12 cellular contexts compared by ENCODE assay signal in genomic region chr17:74971069-74971841, GRCh38. TPM values are rescaled to one million over a fixed set of nuclear protein-coding genes. Genes with fewer than 3 reads are reported as not detected.
A peak's percentile ranks its signal among the peaks of the same experiment; 100 is the strongest.
DNase-seq lines count a peak whose midpoint lies in the region; ATAC-seq, FAIRE-seq and TF ChIP-seq lines count a peak whose summit lies in the region.
"Had no signal": no experiment of that assay in that cellular context is flagged by ENCODE, and none has a peak within 500 bp of the region (broad histone marks: within the 10 kb centered on the region; RNA-seq: fewer than 3 reads in every experiment).

No MANE protein-coding gene starts in this region.

- no TSS peak for BruUV-seq in HepG2 (replicated peaks; lab: Mats Ljungman, UMichigan)

- in situ Hi-C loops in HepG2 (cut with HindIII; ENCODE audit: extremely low pct_ligation_motif_present, low pct_unique_long_range_greater_than_20kb), result no loop called here

- H3K9me3 ChIP-seq in HEK293 (ENCODE audit: control insufficient read depth, insufficient read depth, low read depth, low read length) (no peaks in the 10 kb centered on the region), HepG2 (ENCODE audit: low read length) (no peaks in the 10 kb centered on the region)

- no peak for DNase-seq in activated T-helper 2 cell treated with anti-CD3 and anti-CD28 coated beads, Interferon-gamma antibody, Interleukin-2, Interleukin-4, amounts not matched to agents 10 μg/mL and 5 μg/mL and 100 μg/mL, durations not matched to agents 14 hours and 24 hours and 36 hours (ENCODE audit: low spot score)
- DNase-seq in HepG2 (ENCODE audit: low spot score) (no peak), NCI-H446 treated with DMSO at 0.1 percent for 48 hours (lab: John Stamatoyannopoulos, UW) (no peak), midbrain (lab: John Stamatoyannopoulos, UW) (no peak)
- DNase-seq: amniotic stem cell, MV-4-11 had no signal

- CTCF ChIA-PET in HEK293 (lab: Yijun Ruan, JAX), result interaction anchor here (0.6 to 4.2 kb wide), 5 partner anchors 10 to 530 kb away, joined by 3 to 42 read pairs (median 4); no protein-coding TSS in a partner anchor
- CTCF ChIA-PET in HepG2 (lab: Yijun Ruan, JAX; ENCODE audit: low intra/inter-chr PET ratio, low total read pairs), result no interaction called here

- 10% methylated on average over 8 of the region's 8 CpGs for WGBS in HepG2 (ENCODE audit: low lambda C conversion rate)

- no peaks in the 10 kb centered on the region for H3K79me2 ChIP-seq in HepG2 (ENCODE audit: insufficient read depth, low read length)

- no peaks in the 10 kb centered on the region for H3K9me3 Mint-ChIP-seq in activated T-helper 2 cell treated with anti-CD3 and anti-CD28 coated beads, Interferon-gamma antibody, Interleukin-2, Interleukin-4, amounts not matched to agents 10 μg/mL and 5 μg/mL and 100 μg/mL, durations not matched to agents 14 hours and 24 hours and 36 hours
- H3K9me3 Mint-ChIP-seq in stimulated activated memory B cell treated with anti-CD40 and anti-IgM and Interleukin-4, amounts not matched to agents 10 μg/mL and 1 μg/mL and 100 μg/mL, for 72 hours, result no peaks in the 10 kb centered on the region

- H4K20me1 ChIP-seq in HepG2 (ENCODE audit: insufficient read depth, low read length), result no peaks in the 10 kb centered on the region

- H3K4me3 Mint-ChIP-seq in activated T-helper 2 cell treated with anti-CD3 and anti-CD28 coated beads, Interferon-gamma antibody, Interleukin-2, Interleukin-4, amounts not matched to agents 10 μg/mL and 5 μg/mL and 100 μg/mL, durations not matched to agents 14 hours and 24 hours and 36 hours (ENCODE audit: low read depth), result peak overlapping the region; percentile 56
- H3K4me3 Mint-ChIP-seq in stimulated activated memory B cell treated with anti-CD40 and anti-IgM and Interleukin-4, amounts not matched to agents 10 μg/mL and 1 μg/mL and 100 μg/mL, for 72 hours, result peak overlapping the region; percentile 56

- H3K4me2 ChIP-seq in HepG2 (ENCODE audit: low read depth, low read length), result peak overlapping the region; percentile 87

- POLR2A ChIA-PET in HEK293 (lab: Yijun Ruan, JAX), result interaction anchor here (0.6 to 5.4 kb wide), 14 partner anchors 10 to 291 kb away, joined by 3 to 50 read pairs (median 6); partner anchors contain the start of genes CDR2L, FDXR, GGA3 and MRPL58
- POLR2A ChIA-PET in HepG2 (lab: Yijun Ruan, JAX), result interaction anchor here (0.7 to 4.7 kb wide), 15 partner anchors 10 to 541 kb away, joined by 3 to 65 read pairs (median 8); partner anchors contain the start of genes ATP5PD, CDR2L, FDXR and KCTD2

- peak overlapping the region; percentile 74 for H3K4me3 ChIP-seq in HEK293 (ENCODE audit: low read depth, low read length)
- peak overlapping the region; percentile 67 to 83 (median 70) for H3K4me3 ChIP-seq in HepG2 (replicated peaks in 1 of 3; ENCODE audit: insufficient read depth in 1 of 3, low read depth in 2 of 3, low read length in 3 of 3)
- H3K4me3 ChIP-seq: GM12878, SJSA1 had no signal

- TF ChIP-seq RAD21 in HepG2 (CRISPR knock-in tag; IDR thresholded peaks at IDR 0.05), result no peak

- H3K27ac Mint-ChIP-seq in activated T-helper 2 cell treated with anti-CD3 and anti-CD28 coated beads, Interferon-gamma antibody, Interleukin-2, Interleukin-4, amounts not matched to agents 10 μg/mL and 5 μg/mL and 100 μg/mL, durations not matched to agents 14 hours and 24 hours and 36 hours, result no peak overlapping the region
- H3K27ac Mint-ChIP-seq in stimulated activated memory B cell treated with anti-CD40 and anti-IgM and Interleukin-4, amounts not matched to agents 10 μg/mL and 1 μg/mL and 100 μg/mL, for 72 hours, result peak overlapping the region; percentile 53

- H3K36me3 ChIP-seq in HEK293 (ENCODE audit: control insufficient read depth in 2 of 2, insufficient read depth in 1 of 2, low read length in 2 of 2) (no peaks in the 10 kb centered on the region), HepG2 (replicated peaks in 1 of 2; ENCODE audit: control insufficient read depth in 1 of 2, insufficient read depth in 2 of 2, low read length in 2 of 2) (no peaks in the 10 kb centered on the region)
- H3K36me3 ChIP-seq: SJSA1 had no signal

- peaks cover 21% of the 10 kb centered on the region for H3K27me3 Mint-ChIP-seq in activated T-helper 2 cell treated with anti-CD3 and anti-CD28 coated beads, Interferon-gamma antibody, Interleukin-2, Interleukin-4, amounts not matched to agents 10 μg/mL and 5 μg/mL and 100 μg/mL, durations not matched to agents 14 hours and 24 hours and 36 hours (ENCODE audit: low read depth)
- H3K27me3 Mint-ChIP-seq in stimulated activated memory B cell treated with anti-CD40 and anti-IgM and Interleukin-4, amounts not matched to agents 10 μg/mL and 1 μg/mL and 100 μg/mL, for 72 hours, result peaks cover 23% of the 10 kb centered on the region

- peak; percentile 39 for ATAC-seq in HepG2
- ATAC-seq in stimulated activated memory B cell treated with anti-CD40 and anti-IgM and Interleukin-4, amounts not matched to agents 10 μg/mL and 1 μg/mL and 100 μg/mL, for 72 hours, result no peak
- ATAC-seq in HG03378 (IDR thresholded peaks at IDR 0.05; ENCODE audit: unreplicated experiment), result no peak

- peaks cover 4% of the 10 kb centered on the region; the same call in 1 of the 2 replicates for H3K4me1 ChIP-seq in HEK293 (ENCODE audit: control insufficient read depth, insufficient read depth, low read length)
- peaks cover 54% of the 10 kb centered on the region for H3K4me1 ChIP-seq in HepG2 (ENCODE audit: insufficient read depth, low read length)

- TF ChIP-seq POLR2A in HepG2 (IDR thresholded peaks at IDR 0.05; ENCODE audit: insufficient read depth in 1 of 2, low read depth in 2 of 2, low read length in 2 of 2), result no peak

- TF ChIP-seq CTCF in HEK293 (tag by site-specific recombination; IDR thresholded peaks at IDR 0.05) (no peak), HepG2 (CRISPR knock-in tag; IDR thresholded peaks at IDR 0.05) (no peak)

- no peak for FAIRE-seq in HepG2 (lab: Jason Lieb, UNC)
- FAIRE-seq: GM12878, islet of Langerhans had no signal

- H3K36me3 Mint-ChIP-seq in activated T-helper 2 cell treated with anti-CD3 and anti-CD28 coated beads, Interferon-gamma antibody, Interleukin-2, Interleukin-4, amounts not matched to agents 10 μg/mL and 5 μg/mL and 100 μg/mL, durations not matched to agents 14 hours and 24 hours and 36 hours (ENCODE audit: low read depth), result no peaks in the 10 kb centered on the region
- no peaks in the 10 kb centered on the region for H3K36me3 Mint-ChIP-seq in stimulated activated memory B cell treated with anti-CD40 and anti-IgM and Interleukin-4, amounts not matched to agents 10 μg/mL and 1 μg/mL and 100 μg/mL, for 72 hours

- H2AFZ ChIP-seq in HepG2 (ENCODE audit: low read length), result no peak overlapping the region

- H3K27ac ChIP-seq in HEK293 (ENCODE audit: extremely low read depth, low read depth, low read length) (peak overlapping the region; percentile 16; the same call in 1 of the 2 replicates), HepG2 (ENCODE audit: extremely low read length, insufficient read depth, low read length) (no peak overlapping the region)
- H3K27ac ChIP-seq: SJSA1 had no signal

- intact Hi-C loops in activated T-helper 2 cell treated with anti-CD3 and anti-CD28 coated beads, Interferon-gamma antibody, Interleukin-2, Interleukin-4, amounts not matched to agents 10 μg/mL and 5 μg/mL and 100 μg/mL, durations not matched to agents 14 hours and 24 hours and 36 hours (cut with micrococcal nuclease), result no loop called here
- intact Hi-C loops in HepG2 (cut with micrococcal nuclease; ENCODE audit: unreplicated experiment), result no loop called here

- peak overlapping the region; percentile 20 for H3K9ac ChIP-seq in HepG2 (ENCODE audit: insufficient read depth, low read depth, low read length)

- H3K27me3 ChIP-seq in HepG2 (ENCODE audit: control insufficient read depth in 1 of 2, insufficient read depth in 2 of 2, low read length in 2 of 2), result peaks cover 5 to 48% of the 10 kb centered on the region in 2 experiments; a peak in 4 of 5 replicates

- TF ChIP-seq EP300 in HepG2 (IDR thresholded peaks at IDR 0.05; ENCODE audit: low read depth in 2 of 2, low read length in 2 of 2) (no peak), HepG2 (CRISPR knock-in tag; IDR thresholded peaks at IDR 0.05; ENCODE audit: borderline replicate concordance) (no peak)

- peaks cover 6% of the 10 kb centered on the region for H3K4me1 Mint-ChIP-seq in activated T-helper 2 cell treated with anti-CD3 and anti-CD28 coated beads, Interferon-gamma antibody, Interleukin-2, Interleukin-4, amounts not matched to agents 10 μg/mL and 5 μg/mL and 100 μg/mL, durations not matched to agents 14 hours and 24 hours and 36 hours (ENCODE audit: low read depth)
- H3K4me1 Mint-ChIP-seq in stimulated activated memory B cell treated with anti-CD40 and anti-IgM and Interleukin-4, amounts not matched to agents 10 μg/mL and 1 μg/mL and 100 μg/mL, for 72 hours, result peaks cover 13% of the 10 kb centered on the region

RNA-seq across cellular contexts. Expression of gene HID1, which starts 1.3 kb away (rescaled TPM):
- 0.07 and 0.37 TPM in 2 replicates for total RNA-seq in activated T-helper 2 cell treated with anti-CD3 and anti-CD28 coated beads, Interferon-gamma antibody, Interleukin-2, Interleukin-4, amounts not matched to agents 10 μg/mL and 5 μg/mL and 100 μg/mL, durations not matched to agents 14 hours and 24 hours and 36 hours
- total RNA-seq in HepG2 (2016; rRNA removed; fragmentation: Illumina TruSeq; extraction: Trizol), result 1.7 and 2.1 TPM in 2 replicates
- 0.53 TPM in 1 of 2 replicates, not detected in the other for total RNA-seq in HepG2 (2016; cell fraction: cytosol; rRNA removed; fragmentation: Illumina TruSeq; extraction: Trizol; ENCODE audit: low read depth)
- total RNA-seq in HepG2 (2016; cell fraction: insoluble cytoplasmic fraction; rRNA removed; fragmentation: Illumina TruSeq; extraction: Trizol), result 1.7 and 2.0 TPM in 2 replicates
- 0.48 and 1.1 TPM in 2 replicates for total RNA-seq in HepG2 (2016; cell fraction: membrane; rRNA removed; fragmentation: Illumina TruSeq; extraction: Trizol)
- total RNA-seq in HepG2 (2016; cell fraction: nucleus; rRNA removed; fragmentation: Illumina TruSeq; extraction: Trizol), result 1.4 and 3.5 TPM in 2 replicates
- polyA plus RNA-seq in HepG2 (2011; rRNA removed), result 10.6 and 17.1 TPM in 2 replicates
- polyA plus RNA-seq in HepG2 (2011; cell fraction: cytosol; rRNA removed), result 3.8 and 4.4 TPM in 2 replicates
- polyA plus RNA-seq in HepG2 (2011; cell fraction: nucleus; rRNA removed), result 65.2 and 76.6 TPM in 2 replicates
- polyA plus RNA-seq in HepG2 (2012), result 6.0 and 18.4 TPM in 2 replicates
- polyA plus RNA-seq in HepG2 (2016; cell fraction: cytosol; fragmentation: Illumina TruSeq; extraction: Trizol; ENCODE audit: low read depth), result 0.52 and 0.83 TPM in 2 replicates
- polyA plus RNA-seq in HepG2 (2016; cell fraction: insoluble cytoplasmic fraction; fragmentation: Illumina TruSeq; extraction: Trizol; ENCODE audit: low read depth), result 2.4 and 3.5 TPM in 2 replicates
- 1.6 and 1.8 TPM in 2 replicates for polyA plus RNA-seq in HepG2 (2016; cell fraction: membrane; fragmentation: Illumina TruSeq; extraction: Trizol; ENCODE audit: low read depth)
- polyA plus RNA-seq in HepG2 (2016; cell fraction: nucleus; fragmentation: Illumina TruSeq; extraction: Trizol; ENCODE audit: insufficient read depth, low read depth), result 6.5 and 7.2 TPM in 2 replicates
- polyA minus RNA-seq in HepG2 (2011; rRNA and poly(A)+ RNA removed; ENCODE audit: low replicate concordance), result 0.19 and 15.2 TPM in 2 replicates
- 2.5 and 3.1 TPM in 2 replicates for polyA minus RNA-seq in HepG2 (2011; cell fraction: cytosol; rRNA and poly(A)+ RNA removed)
- polyA minus RNA-seq in HepG2 (2011; cell fraction: nucleus; rRNA and poly(A)+ RNA removed), result 8.4 and 9.3 TPM in 2 replicates

RNA-seq across cellular contexts. Expression of gene CDR2L, which starts 16.2 kb away (rescaled TPM):
- 2.3 and 2.4 TPM in 2 replicates for total RNA-seq in activated T-helper 2 cell treated with anti-CD3 and anti-CD28 coated beads, Interferon-gamma antibody, Interleukin-2, Interleukin-4, amounts not matched to agents 10 μg/mL and 5 μg/mL and 100 μg/mL, durations not matched to agents 14 hours and 24 hours and 36 hours
- total RNA-seq in HepG2 (2016; rRNA removed; fragmentation: Illumina TruSeq; extraction: Trizol), result 1.9 and 2.1 TPM in 2 replicates
- 0.62 and 0.81 TPM in 2 replicates for total RNA-seq in HepG2 (2016; cell fraction: cytosol; rRNA removed; fragmentation: Illumina TruSeq; extraction: Trizol; ENCODE audit: low read depth)
- total RNA-seq in HepG2 (2016; cell fraction: insoluble cytoplasmic fraction; rRNA removed; fragmentation: Illumina TruSeq; extraction: Trizol), result 1.8 and 2.1 TPM in 2 replicates
- total RNA-seq in HepG2 (2016; cell fraction: membrane; rRNA removed; fragmentation: Illumina TruSeq; extraction: Trizol), result 2.5 and 2.7 TPM in 2 replicates
- 1.7 TPM in 2 replicates for total RNA-seq in HepG2 (2016; cell fraction: nucleus; rRNA removed; fragmentation: Illumina TruSeq; extraction: Trizol)
- 1.9 and 2.1 TPM in 2 replicates for polyA plus RNA-seq in HepG2 (2011; rRNA removed)
- polyA plus RNA-seq in HepG2 (2011; cell fraction: cytosol; rRNA removed), result 1.3 and 2.5 TPM in 2 replicates
- polyA plus RNA-seq in HepG2 (2011; cell fraction: nucleus; rRNA removed), result 3.2 and 3.4 TPM in 2 replicates
- 0.63 and 2.1 TPM in 2 replicates for polyA plus RNA-seq in HepG2 (2012)
- 0.72 and 1.0 TPM in 2 replicates for polyA plus RNA-seq in HepG2 (2016; cell fraction: cytosol; fragmentation: Illumina TruSeq; extraction: Trizol; ENCODE audit: low read depth)
- 2.8 and 3.4 TPM in 2 replicates for polyA plus RNA-seq in HepG2 (2016; cell fraction: insoluble cytoplasmic fraction; fragmentation: Illumina TruSeq; extraction: Trizol; ENCODE audit: low read depth)
- 2.1 and 2.5 TPM in 2 replicates for polyA plus RNA-seq in HepG2 (2016; cell fraction: membrane; fragmentation: Illumina TruSeq; extraction: Trizol; ENCODE audit: low read depth)
- polyA plus RNA-seq in HepG2 (2016; cell fraction: nucleus; fragmentation: Illumina TruSeq; extraction: Trizol; ENCODE audit: insufficient read depth, low read depth), result 3.0 and 3.9 TPM in 2 replicates
- polyA minus RNA-seq in HepG2 (2011; rRNA and poly(A)+ RNA removed; ENCODE audit: low replicate concordance), result 3.6 and 20.5 TPM in 2 replicates
- 1.3 and 2.9 TPM in 2 replicates for polyA minus RNA-seq in HepG2 (2011; cell fraction: cytosol; rRNA and poly(A)+ RNA removed)
- 0.50 and 0.90 TPM in 2 replicates for polyA minus RNA-seq in HepG2 (2011; cell fraction: nucleus; rRNA and poly(A)+ RNA removed)

RNA-seq across cellular contexts. Expression of gene OTOP3, which starts 35.6 kb away (rescaled TPM):
- total RNA-seq in activated T-helper 2 cell treated with anti-CD3 and anti-CD28 coated beads, Interferon-gamma antibody, Interleukin-2, Interleukin-4, amounts not matched to agents 10 μg/mL and 5 μg/mL and 100 μg/mL, durations not matched to agents 14 hours and 24 hours and 36 hours, result not detected in 2 replicates
- not detected in 2 replicates for total RNA-seq in HepG2 (2016; rRNA removed; fragmentation: Illumina TruSeq; extraction: Trizol)
- not detected in 2 replicates for total RNA-seq in HepG2 (2016; cell fraction: cytosol; rRNA removed; fragmentation: Illumina TruSeq; extraction: Trizol; ENCODE audit: low read depth)
- not detected in 2 replicates for total RNA-seq in HepG2 (2016; cell fraction: insoluble cytoplasmic fraction; rRNA removed; fragmentation: Illumina TruSeq; extraction: Trizol)
- total RNA-seq in HepG2 (2016; cell fraction: membrane; rRNA removed; fragmentation: Illumina TruSeq; extraction: Trizol), result not detected in 2 replicates
- not detected in 2 replicates for total RNA-seq in HepG2 (2016; cell fraction: nucleus; rRNA removed; fragmentation: Illumina TruSeq; extraction: Trizol)
- polyA plus RNA-seq in HepG2 (2011; rRNA removed), result not detected in 2 replicates
- not detected in 2 replicates for polyA plus RNA-seq in HepG2 (2011; cell fraction: cytosol; rRNA removed)
- polyA plus RNA-seq in HepG2 (2011; cell fraction: nucleus; rRNA removed), result not detected in 2 replicates
- polyA plus RNA-seq in HepG2 (2012), result not detected in 2 replicates
- polyA plus RNA-seq in HepG2 (2016; cell fraction: cytosol; fragmentation: Illumina TruSeq; extraction: Trizol; ENCODE audit: low read depth), result not detected in 2 replicates
- polyA plus RNA-seq in HepG2 (2016; cell fraction: insoluble cytoplasmic fraction; fragmentation: Illumina TruSeq; extraction: Trizol; ENCODE audit: low read depth), result not detected in 2 replicates
- not detected in 2 replicates for polyA plus RNA-seq in HepG2 (2016; cell fraction: membrane; fragmentation: Illumina TruSeq; extraction: Trizol; ENCODE audit: low read depth)
- not detected in 2 replicates for polyA plus RNA-seq in HepG2 (2016; cell fraction: nucleus; fragmentation: Illumina TruSeq; extraction: Trizol; ENCODE audit: insufficient read depth, low read depth)
- not detected in 2 replicates for polyA minus RNA-seq in HepG2 (2011; rRNA and poly(A)+ RNA removed; ENCODE audit: low replicate concordance)
- not detected in 2 replicates for polyA minus RNA-seq in HepG2 (2011; cell fraction: cytosol; rRNA and poly(A)+ RNA removed)
- polyA minus RNA-seq in HepG2 (2011; cell fraction: nucleus; rRNA and poly(A)+ RNA removed), result not detected in 2 replicates
- total RNA-seq: GM12878, SJSA1 had no signal

RNA-seq across cellular contexts. Expression of gene MRPL58, which starts 41.2 kb away (rescaled TPM):
- 65.4 and 68.1 TPM in 2 replicates for total RNA-seq in activated T-helper 2 cell treated with anti-CD3 and anti-CD28 coated beads, Interferon-gamma antibody, Interleukin-2, Interleukin-4, amounts not matched to agents 10 μg/mL and 5 μg/mL and 100 μg/mL, durations not matched to agents 14 hours and 24 hours and 36 hours
- 68.9 and 101 TPM in 2 replicates for total RNA-seq in HepG2 (2016; rRNA removed; fragmentation: Illumina TruSeq; extraction: Trizol)
- 22.8 and 26.1 TPM in 2 replicates for total RNA-seq in HepG2 (2016; cell fraction: cytosol; rRNA removed; fragmentation: Illumina TruSeq; extraction: Trizol; ENCODE audit: low read depth)
- total RNA-seq in HepG2 (2016; cell fraction: insoluble cytoplasmic fraction; rRNA removed; fragmentation: Illumina TruSeq; extraction: Trizol), result 68.9 and 107 TPM in 2 replicates
- total RNA-seq in HepG2 (2016; cell fraction: membrane; rRNA removed; fragmentation: Illumina TruSeq; extraction: Trizol), result 25.3 and 26.8 TPM in 2 replicates
- 19.6 and 20.1 TPM in 2 replicates for total RNA-seq in HepG2 (2016; cell fraction: nucleus; rRNA removed; fragmentation: Illumina TruSeq; extraction: Trizol)
- polyA plus RNA-seq in HepG2 (2011; rRNA removed), result 39.7 and 44.9 TPM in 2 replicates
- 48.5 and 51.2 TPM in 2 replicates for polyA plus RNA-seq in HepG2 (2011; cell fraction: cytosol; rRNA removed)
- polyA plus RNA-seq in HepG2 (2011; cell fraction: nucleus; rRNA removed), result 12.5 and 12.9 TPM in 2 replicates
- 31.5 and 33.0 TPM in 2 replicates for polyA plus RNA-seq in HepG2 (2012)
- polyA plus RNA-seq in HepG2 (2016; cell fraction: cytosol; fragmentation: Illumina TruSeq; extraction: Trizol; ENCODE audit: low read depth), result 17.5 and 19.1 TPM in 2 replicates
- polyA plus RNA-seq in HepG2 (2016; cell fraction: insoluble cytoplasmic fraction; fragmentation: Illumina TruSeq; extraction: Trizol; ENCODE audit: low read depth), result 94.5 and 112 TPM in 2 replicates
- polyA plus RNA-seq in HepG2 (2016; cell fraction: membrane; fragmentation: Illumina TruSeq; extraction: Trizol; ENCODE audit: low read depth), result 18.1 and 20.4 TPM in 2 replicates
- 39.1 and 44.7 TPM in 2 replicates for polyA plus RNA-seq in HepG2 (2016; cell fraction: nucleus; fragmentation: Illumina TruSeq; extraction: Trizol; ENCODE audit: insufficient read depth, low read depth)
- polyA minus RNA-seq in HepG2 (2011; rRNA and poly(A)+ RNA removed; ENCODE audit: low replicate concordance), result 22.4 and 24.3 TPM in 2 replicates
- polyA minus RNA-seq in HepG2 (2011; cell fraction: cytosol; rRNA and poly(A)+ RNA removed), result 14.2 and 15.5 TPM in 2 replicates
- 6.1 and 8.4 TPM in 2 replicates for polyA minus RNA-seq in HepG2 (2011; cell fraction: nucleus; rRNA and poly(A)+ RNA removed)

RNA-seq across cellular contexts. Expression of gene OTOP2, which starts 47.2 kb away (rescaled TPM):
- not detected in 2 replicates for total RNA-seq in activated T-helper 2 cell treated with anti-CD3 and anti-CD28 coated beads, Interferon-gamma antibody, Interleukin-2, Interleukin-4, amounts not matched to agents 10 μg/mL and 5 μg/mL and 100 μg/mL, durations not matched to agents 14 hours and 24 hours and 36 hours
- total RNA-seq in HepG2 (2016; rRNA removed; fragmentation: Illumina TruSeq; extraction: Trizol), result not detected in 2 replicates
- not detected in 2 replicates for total RNA-seq in HepG2 (2016; cell fraction: cytosol; rRNA removed; fragmentation: Illumina TruSeq; extraction: Trizol; ENCODE audit: low read depth)
- total RNA-seq in HepG2 (2016; cell fraction: insoluble cytoplasmic fraction; rRNA removed; fragmentation: Illumina TruSeq; extraction: Trizol), result not detected in 2 replicates
- not detected in 2 replicates for total RNA-seq in HepG2 (2016; cell fraction: membrane; rRNA removed; fragmentation: Illumina TruSeq; extraction: Trizol)
- total RNA-seq in HepG2 (2016; cell fraction: nucleus; rRNA removed; fragmentation: Illumina TruSeq; extraction: Trizol), result not detected in 2 replicates
- polyA plus RNA-seq in HepG2 (2011; rRNA removed), result not detected in 2 replicates
- not detected in 2 replicates for polyA plus RNA-seq in HepG2 (2011; cell fraction: cytosol; rRNA removed)
- polyA plus RNA-seq in HepG2 (2011; cell fraction: nucleus; rRNA removed), result 0.06 TPM in 1 of 2 replicates, not detected in the other
- not detected in 2 replicates for polyA plus RNA-seq in HepG2 (2012)
- polyA plus RNA-seq in HepG2 (2016; cell fraction: cytosol; fragmentation: Illumina TruSeq; extraction: Trizol; ENCODE audit: low read depth), result not detected in 2 replicates
- not detected in 2 replicates for polyA plus RNA-seq in HepG2 (2016; cell fraction: insoluble cytoplasmic fraction; fragmentation: Illumina TruSeq; extraction: Trizol; ENCODE audit: low read depth)
- not detected in 2 replicates for polyA plus RNA-seq in HepG2 (2016; cell fraction: membrane; fragmentation: Illumina TruSeq; extraction: Trizol; ENCODE audit: low read depth)
- polyA plus RNA-seq in HepG2 (2016; cell fraction: nucleus; fragmentation: Illumina TruSeq; extraction: Trizol; ENCODE audit: insufficient read depth, low read depth), result not detected in 2 replicates
- polyA minus RNA-seq in HepG2 (2011; rRNA and poly(A)+ RNA removed; ENCODE audit: low replicate concordance), result not detected in 2 replicates
- not detected in 2 replicates for polyA minus RNA-seq in HepG2 (2011; cell fraction: cytosol; rRNA and poly(A)+ RNA removed)
- not detected in 2 replicates for polyA minus RNA-seq in HepG2 (2011; cell fraction: nucleus; rRNA and poly(A)+ RNA removed)
- total RNA-seq: GM12878, SJSA1 had no signal
- polyA plus RNA-seq: GM12878 had no signal

Comparison
In these comparisons a context has a peak if more than half of its experiments do, and no peak if none do; other contexts are left out.
1. Of the 63 proteins assayed by ChIP-seq in both HepG2 and HEK293: peak only in HepG2: GLI4; only in HEK293: none; in both: none; in neither: 62.